ENCODE assay signal across 1 cellular context in the genomic region with DNA sequence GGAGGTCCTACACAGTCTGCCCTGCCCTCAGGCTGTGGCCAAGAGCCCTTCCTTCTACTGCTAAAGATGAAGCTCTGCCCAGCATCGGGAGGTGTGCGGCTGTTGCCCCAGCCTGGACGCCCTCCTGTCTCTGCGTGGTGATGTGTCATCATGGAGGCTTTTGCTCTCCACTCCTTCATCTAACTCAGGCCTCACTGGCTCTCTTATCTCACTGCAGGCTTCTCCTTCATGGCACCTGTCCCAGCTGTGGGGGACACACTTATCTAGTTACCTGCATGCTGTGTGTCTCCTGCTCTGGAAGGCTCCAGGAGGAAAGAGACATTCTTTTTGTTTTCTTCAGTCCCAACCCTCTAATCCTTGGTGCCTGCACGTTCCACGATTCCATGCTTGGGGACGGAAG.
TF ChIP-seq lines count a peak whose summit lies in the region.

No MANE protein-coding gene starts in this region.

TF ChIP-seq in K562, 482 proteins besides CTCF, POLR2A, EP300 and RAD21 (continued from another document):
- TF ChIP-seq CHD7 (IDR thresholded peaks at IDR 0.05; ENCODE audit: low read depth, low read length) (no peak), PHF21A (IDR thresholded peaks at IDR 0.05; ENCODE audit: borderline replicate concordance, low read depth) (no peak), SNRNP70 (optimal IDR thresholded peaks at IDR 0.05; ENCODE audit: low read depth, low read length) (no peak), SMARCA4 (IDR thresholded peaks at IDR 0.05) (peak; percentile 52; the same call in 1 of the 2 replicates), KDM4B (IDR thresholded peaks at IDR 0.05; ENCODE audit: borderline replicate concordance in 2 of 2, low read depth in 1 of 2) (no peak), NRF1 (conservative IDR thresholded peaks at IDR 0.05 in 1 of 2, IDR thresholded peaks at IDR 0.05 in 1 of 2) (no peak), TCF7L2 (IDR thresholded peaks at IDR 0.05; ENCODE audit: low read depth, low read length) (no peak), CHAMP1 (IDR thresholded peaks at IDR 0.05) (no peak), SETDB1 (IDR thresholded peaks at IDR 0.05; ENCODE audit: low read length) (no peak), ADNP (tag; IDR thresholded peaks at IDR 0.05) (no peak), VEZF1 (CRISPR knock-in tag; IDR thresholded peaks at IDR 0.05) (no peak), MTA3 (IDR thresholded peaks at IDR 0.05; ENCODE audit: borderline replicate concordance) (0 out of 2 replicates have a peak, but pooled peaks have one; percentile 21), SMC3 (conservative IDR thresholded peaks at IDR 0.05; ENCODE audit: insufficient read depth, low read depth, low read length) (no peak), CAMTA2 (CRISPR knock-in tag; conservative IDR thresholded peaks at IDR 0.05) (0 out of 2 replicates have a peak, but pooled peaks have one; percentile 22), NR0B1 (IDR thresholded peaks at IDR 0.05; ENCODE audit: partially characterized antibody) (no peak), MAX (CRISPR knock-in tag; IDR thresholded peaks at IDR 0.05) (no peak), TRIM24 (IDR thresholded peaks at IDR 0.05) (peak; percentile 33 to 49; a peak in 2 of 4 replicates), ZNF696 (CRISPR knock-in tag; conservative IDR thresholded peaks at IDR 0.05) (no peak), DMBX1 (CRISPR knock-in tag; IDR thresholded peaks at IDR 0.05; ENCODE audit: borderline replicate concordance) (peak; percentile 66; the same call in 1 of the 2 replicates), TGIF2 (CRISPR knock-in tag; IDR thresholded peaks at IDR 0.05) (no peak), PRDM10 (IDR thresholded peaks at IDR 0.05; ENCODE audit: partially characterized antibody) (no peak), HCFC1 (IDR thresholded peaks at IDR 0.05; ENCODE audit: low read depth, low read length) (no peak), U2AF1 (optimal IDR thresholded peaks at IDR 0.05; ENCODE audit: low read depth, low read length) (no peak), DDX20 (tag; IDR thresholded peaks at IDR 0.05; ENCODE audit: low read depth) (no peak), TAF7 (tag; IDR thresholded peaks at IDR 0.05) (no peak), ZFP36 (IDR thresholded peaks at IDR 0.05; ENCODE audit: low read depth, low read length, partially characterized antibody) (no peak), MCM5 (IDR thresholded peaks at IDR 0.05; ENCODE audit: low read depth) (no peak)
